Comparison of ENCODE assay signal across 13 cellular contexts in the genomic region with DNA sequence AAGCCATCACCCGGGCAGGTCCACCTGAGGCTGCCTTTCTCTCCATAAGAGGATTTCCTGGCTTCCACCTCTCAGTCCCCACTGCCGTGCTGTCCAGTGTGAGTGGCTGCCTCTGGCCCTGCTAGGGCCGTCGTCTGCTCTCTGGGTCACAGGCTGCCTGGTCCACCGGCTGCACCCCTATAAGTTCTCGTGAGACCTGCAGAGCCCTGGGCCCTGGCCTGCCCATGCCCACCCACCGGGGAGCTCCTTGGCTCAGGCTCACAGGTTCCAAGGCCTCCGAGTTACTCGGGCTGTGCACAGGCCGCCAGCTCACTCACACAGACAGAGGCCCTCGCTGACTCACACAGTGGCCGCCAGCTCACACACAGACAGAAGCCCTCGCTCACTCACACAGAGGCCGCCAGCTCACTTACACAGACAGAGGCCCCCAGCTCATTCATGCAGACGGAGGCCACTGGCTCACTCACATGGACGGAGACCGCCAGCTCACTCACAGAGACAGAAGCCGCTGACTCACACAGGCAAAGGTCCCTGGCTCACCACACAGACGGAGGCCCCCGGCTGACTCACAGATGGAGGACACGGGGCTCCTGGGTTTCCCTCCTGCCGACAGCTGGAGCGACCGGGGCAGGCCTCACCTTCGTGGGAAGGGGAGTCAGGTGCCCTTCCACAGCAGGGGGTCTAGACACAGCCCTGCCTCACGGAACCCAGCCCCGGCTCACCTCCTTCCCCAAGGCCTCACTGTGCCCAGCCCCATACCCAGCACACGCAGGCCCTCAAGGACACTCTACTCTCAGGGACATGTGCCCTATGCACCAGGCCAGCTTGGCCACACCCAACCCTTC.
A peak's percentile ranks its signal among the peaks of the same experiment; 100 is the strongest.
DNase-seq lines count a peak whose midpoint lies in the region; ATAC-seq and TF ChIP-seq lines count a peak whose summit lies in the region.
"Had no signal": no experiment of that assay in that cellular context is flagged by ENCODE, and none has a peak within 500 bp of the region (broad histone marks: within the 10 kb centered on the region; RNA-seq: fewer than 3 reads in every experiment).

No MANE protein-coding gene starts in this region.

- no peaks in the 10 kb centered on the region for H3K4me1 ChIP-seq in body of pancreas
- no peaks in the 10 kb centered on the region for H3K4me1 ChIP-seq in neural progenitor cell
- H3K4me1 ChIP-seq in osteoblast (ENCODE audit: insufficient read depth, low read length), result no peaks in the 10 kb centered on the region
- H3K4me1 ChIP-seq: suprapubic skin had no signal

- H3K36me3 ChIP-seq in body of pancreas (replicated peaks in 1 of 2; ENCODE audit: insufficient read depth in 1 of 2, low read depth in 2 of 2) (no peaks in the 10 kb centered on the region), neural progenitor cell (no peaks in the 10 kb centered on the region), osteoblast (ENCODE audit: insufficient read depth, low read length) (no peaks in the 10 kb centered on the region)
- H3K36me3 ChIP-seq: neutrophil, suprapubic skin had no signal

- H3K4me3 Mint-ChIP-seq in neural progenitor cell (no peak overlapping the region), T-cell (no peak overlapping the region)
- H3K4me3 Mint-ChIP-seq: T-helper 1 cell treated with Interleukin-12 subunit alpha and Interleukin-12 subunit beta and Interleukin-4 antibody, amounts not matched to agents 30 μg/mL and 1 μg/mL, for 36 hours had no signal

- WGBS in body of pancreas, 2 donors, result 72 to 76% methylated on average over 13 to 26 of the region's 28 CpGs

- H3K9me3 Mint-ChIP-seq in neural progenitor cell, result no peaks in the 10 kb centered on the region
- H3K9me3 Mint-ChIP-seq in T-cell, result peaks cover 0 to 3% (median 0%) of the 10 kb centered on the region in 3 donors
- H3K9me3 Mint-ChIP-seq: T-helper 1 cell treated with Interleukin-12 subunit alpha and Interleukin-12 subunit beta and Interleukin-4 antibody, amounts not matched to agents 30 μg/mL and 1 μg/mL, for 36 hours had no signal

- peaks cover 7% of the 10 kb centered on the region for H3K27me3 Mint-ChIP-seq in neural progenitor cell (ENCODE audit: insufficient read depth, low read depth)
- H3K27me3 Mint-ChIP-seq in T-cell, result no peaks in the 10 kb centered on the region

- no peaks in the 10 kb centered on the region for H3K9me3 ChIP-seq in body of pancreas
- H3K9me3 ChIP-seq in neural progenitor cell (ENCODE audit: low read depth), result no peaks in the 10 kb centered on the region
- H3K9me3 ChIP-seq in osteoblast (ENCODE audit: low read depth, low read length), result no peaks in the 10 kb centered on the region
- H3K9me3 ChIP-seq: neutrophil, suprapubic skin had no signal

- H3K4me3 ChIP-seq in AG10803 (ENCODE audit: low read length) (no peak overlapping the region), body of pancreas (no peak overlapping the region), neural progenitor cell (no peak overlapping the region), osteoblast (ENCODE audit: insufficient read depth, low read length) (no peak overlapping the region)
- H3K4me3 ChIP-seq: suprapubic skin had no signal

- DNase-seq in AG10803 (ENCODE audit: low read depth) (peak; percentile 2), M059J (ENCODE audit: low read depth) (peak; percentile 89), body of pancreas (peak in 1 of 4 donors; percentile 8), neural progenitor cell (ENCODE audit: low spot score) (peak; percentile 55), osteoblast (ENCODE audit: insufficient read length, low spot score, missing footprints) (no peak), T-cell (no peak)
- DNase-seq: NCI-H748 treated with DMSO at 0.1 percent for 48 hours; stimulated activated CD4-positive, alpha-beta T cell treated with anti-CD3 and anti-CD28 coated beads, Interleukin-4, amount 100 ng/mL, for 4 hours had no signal

- ATAC-seq in body of pancreas (peak; percentile 12), T-cell (replicated peaks in 1 of 4) (no peak), GM19351 (IDR thresholded peaks at IDR 0.05; ENCODE audit: unreplicated experiment) (no peak), GM21390 (IDR thresholded peaks at IDR 0.05; ENCODE audit: unreplicated experiment) (no peak)

- H3K4me1 Mint-ChIP-seq in neural progenitor cell (peaks cover 26% of the 10 kb centered on the region), T-cell (no peaks in the 10 kb centered on the region)

- no peak overlapping the region for H3K9ac ChIP-seq in neural progenitor cell

- H3K27ac Mint-ChIP-seq in neural progenitor cell (peak overlapping the region; percentile 51), T-cell (no peak overlapping the region)
- H3K27ac Mint-ChIP-seq: T-helper 1 cell treated with Interleukin-12 subunit alpha and Interleukin-12 subunit beta and Interleukin-4 antibody, amounts not matched to agents 30 μg/mL and 1 μg/mL, for 36 hours had no signal

- H3K36me3 Mint-ChIP-seq in neural progenitor cell (no peaks in the 10 kb centered on the region), T-cell (no peaks in the 10 kb centered on the region)

- no peaks in the 10 kb centered on the region for H3K27me3 ChIP-seq in body of pancreas
- no peaks in the 10 kb centered on the region for H3K27me3 ChIP-seq in neural progenitor cell
- no peaks in the 10 kb centered on the region for H3K27me3 ChIP-seq in osteoblast (ENCODE audit: insufficient read depth, low read length)
- H3K27me3 ChIP-seq: neutrophil, suprapubic skin had no signal

- CTCF ChIA-PET in T-cell (lab: Charles Lee), result no interaction called here

- no peak for TF ChIP-seq CTCF in AG10803 (conservative IDR thresholded peaks at IDR 0.05; ENCODE audit: low read length)
- no peak for TF ChIP-seq CTCF in body of pancreas (IDR thresholded peaks at IDR 0.05)
- TF ChIP-seq CTCF in neural progenitor cell (IDR thresholded peaks at IDR 0.05), result no peak
- no peak for TF ChIP-seq CTCF in osteoblast (IDR thresholded peaks at IDR 0.05; ENCODE audit: extremely low read depth, low read depth, low read length)

- H4K20me1 ChIP-seq in neural progenitor cell (ENCODE audit: low read depth) (no peaks in the 10 kb centered on the region), osteoblast (ENCODE audit: insufficient read depth, low read length) (no peaks in the 10 kb centered on the region)

- no peaks in the 10 kb centered on the region for H3F3A ChIP-seq in neural progenitor cell (ENCODE audit: low read depth)

- H3K27ac ChIP-seq in body of pancreas (no peak overlapping the region), neural progenitor cell (no peak overlapping the region), osteoblast (ENCODE audit: low read depth, low read length) (no peak overlapping the region)
- H3K27ac ChIP-seq: neutrophil, suprapubic skin had no signal

- H2AFZ ChIP-seq in neural progenitor cell (replicated peaks) (no peak overlapping the region), osteoblast (ENCODE audit: low read length) (no peak overlapping the region)

- H3K4me2 ChIP-seq in neural progenitor cell (no peak overlapping the region), osteoblast (ENCODE audit: insufficient read depth, low read length) (no peak overlapping the region)

- TF ChIP-seq POLR2A in body of pancreas (IDR thresholded peaks at IDR 0.05), result no peak

- POLR2A ChIA-PET in T-cell (lab: Charles Lee), result no interaction called here

- no peaks in the 10 kb centered on the region for H3K79me2 ChIP-seq in neural progenitor cell (ENCODE audit: low read depth)
- H3K79me2 ChIP-seq in osteoblast (ENCODE audit: insufficient read depth, low read length), result no peaks in the 10 kb centered on the region

- intact Hi-C loops in body of pancreas (cut with DNase I), result no loop called here

Comparison
In these comparisons a context has a peak if more than half of its experiments do, and no peak if none do; other contexts are left out.
1. DNase-seq: peak in AG10803 (single experiment), M059J (single experiment) and neural progenitor cell (single experiment); none in osteoblast (single experiment) and T-cell (0 of 34).